Comparison of ENCODE assay signal across 1 cellular context in genomic region chr17:4842376-4842775, GRCh38.
TF ChIP-seq lines count a peak whose summit lies in the region.

No MANE protein-coding gene starts in this region.

TF ChIP-seq in H1, 55 proteins besides CTCF, POLR2A, EP300 and RAD21:
- TF ChIP-seq CBX8 (IDR thresholded peaks at IDR 0.05; ENCODE audit: borderline replicate concordance, low read depth, low read length): no peak
- no peak for TF ChIP-seq FOSL1 (IDR thresholded peaks at IDR 0.05; ENCODE audit: insufficient read depth, low read depth, low read length)
- no peak for TF ChIP-seq KDM5A (IDR thresholded peaks at IDR 0.05; ENCODE audit: low read length)
- TF ChIP-seq BACH1 (IDR thresholded peaks at IDR 0.05; ENCODE audit: low read length): no peak
- TF ChIP-seq, protein P1, sequence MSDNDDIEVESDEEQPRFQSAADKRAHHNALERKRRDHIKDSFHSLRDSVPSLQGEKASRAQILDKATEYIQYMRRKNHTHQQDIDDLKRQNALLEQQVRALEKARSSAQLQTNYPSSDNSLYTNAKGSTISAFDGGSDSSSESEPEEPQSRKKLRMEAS (IDR thresholded peaks at IDR 0.05): no peak
- no peak for TF ChIP-seq HDAC6 (IDR thresholded peaks at IDR 0.05; ENCODE audit: low read depth, low read length)
- TF ChIP-seq SRF (IDR thresholded peaks at IDR 0.05; ENCODE audit: low read depth, low read length): no peak
- TF ChIP-seq POLR2AphosphoS5 (IDR thresholded peaks at IDR 0.05; ENCODE audit: low read depth, low read length): no peak
- TF ChIP-seq GTF2F1 (IDR thresholded peaks at IDR 0.05; ENCODE audit: borderline replicate concordance, low read depth, low read length): no peak
- no peak for TF ChIP-seq PHF8 (conservative IDR thresholded peaks at IDR 0.05; ENCODE audit: low read depth, low read length)
- no peak for TF ChIP-seq GABPA (IDR thresholded peaks at IDR 0.05; ENCODE audit: borderline replicate concordance, insufficient read depth, low read length)
- no peak for TF ChIP-seq CHD1 (IDR thresholded peaks at IDR 0.05; ENCODE audit: low read depth, low read length)
